ENCODE assay signal across 8 cellular contexts in the genomic region with DNA sequence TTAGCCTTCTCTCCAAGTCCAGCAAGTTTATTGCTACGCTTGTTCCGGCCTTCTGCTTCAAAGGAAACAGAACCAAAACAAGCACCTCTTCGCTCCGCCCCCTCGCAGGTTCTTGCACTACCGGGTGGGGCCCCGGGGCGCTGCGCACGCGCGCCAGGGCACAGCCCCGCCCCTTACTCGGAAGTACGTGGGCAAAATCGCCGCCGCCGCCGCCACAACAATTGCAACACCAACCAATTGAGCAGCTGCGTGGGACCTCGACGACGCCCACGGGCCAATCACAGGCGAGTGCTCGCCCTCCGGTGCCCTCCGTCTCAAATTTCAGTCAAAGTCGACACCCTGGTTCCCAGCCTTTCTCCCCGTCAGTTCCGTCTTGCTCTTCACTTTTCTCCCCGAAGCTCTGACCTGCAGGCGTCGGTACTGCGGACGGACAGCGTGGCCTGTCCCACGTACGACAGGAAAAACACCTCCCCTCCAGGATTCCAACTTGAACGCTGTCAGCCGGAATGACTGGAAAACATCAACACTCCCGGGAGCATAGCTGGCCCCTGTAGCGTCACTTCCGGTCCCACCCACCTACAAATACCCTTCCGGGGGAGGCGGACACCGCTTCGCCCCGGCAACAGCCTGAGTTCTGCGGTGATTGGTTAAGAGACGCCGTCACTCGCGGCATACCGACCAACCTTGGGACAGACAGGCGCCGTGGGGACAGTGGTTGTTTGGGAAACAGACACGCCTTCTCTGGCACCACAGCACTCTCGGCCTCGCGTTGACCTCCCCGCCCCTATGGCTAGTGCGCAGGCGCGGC. TPM values are rescaled to one million over a fixed set of nuclear protein-coding genes. Genes with fewer than 3 reads are reported as not detected.
DNase-seq lines count a peak whose midpoint lies in the region; ATAC-seq and TF ChIP-seq lines count a peak whose summit lies in the region.

No MANE protein-coding gene starts in this region.

- no peaks in the 10 kb centered on the region for H3K27me3 ChIP-seq in HUES48 (ENCODE audit: control insufficient read depth, insufficient read depth, low read length)
- no peaks in the 10 kb centered on the region for H3K27me3 ChIP-seq in NT2/D1 (ENCODE audit: insufficient read depth, insufficient read length)
- no peaks in the 10 kb centered on the region for H3K27me3 ChIP-seq in endodermal cell (ENCODE audit: control insufficient read depth, insufficient read depth, low read length, poor library complexity, severe bottlenecking)

- in situ Hi-C loops in Caki2 (cut with HindIII; ENCODE audit: low pct_unique_long_range_greater_than_20kb, low sequenced_read_pairs): no loop called here

- peak overlapping the region; percentile 66; the same call in 1 of the 2 replicates for H3K9ac ChIP-seq in HUES48 (ENCODE audit: low read depth, low read length)
- peak overlapping the region; percentile 79 for H3K9ac ChIP-seq in NT2/D1 (ENCODE audit: insufficient read length, low read depth)
- peak overlapping the region; percentile 95 for H3K9ac ChIP-seq in endodermal cell (ENCODE audit: extremely low read depth, low read length, poor library complexity, severe bottlenecking)

- no peaks in the 10 kb centered on the region for H3K27me3 Mint-ChIP-seq in endodermal cell (ENCODE audit: insufficient read depth)

- peak overlapping the region; percentile 99 for H3K27ac ChIP-seq in HUES48 (ENCODE audit: low read depth, low read length)
- H3K27ac ChIP-seq in endodermal cell (ENCODE audit: low read depth, low read length): peak overlapping the region; percentile 99

- TF ChIP-seq CTCF in endodermal cell (conservative IDR thresholded peaks at IDR 0.05): no peak

- H3K9me3 Mint-ChIP-seq in endodermal cell: peaks cover 63% of the 10 kb centered on the region

- H3K36me3 Mint-ChIP-seq in endodermal cell (ENCODE audit: low read depth): peaks cover 13% of the 10 kb centered on the region

- peak overlapping the region; percentile 91 for H3K4me3 Mint-ChIP-seq in endodermal cell

- H3K4me1 ChIP-seq in HUES48 (ENCODE audit: control insufficient read depth, insufficient read depth, low read length) (no peaks in the 10 kb centered on the region), NT2/D1 (ENCODE audit: insufficient read depth, insufficient read length) (peaks cover 12% of the 10 kb centered on the region), endodermal cell (ENCODE audit: control insufficient read depth, insufficient read depth, low read length) (no peaks in the 10 kb centered on the region)

- peak overlapping the region; percentile 100 for H3K27ac Mint-ChIP-seq in endodermal cell

- DNase-seq in Caki2 (ENCODE audit: low read depth) (peak; percentile 96), NT2/D1 (ENCODE audit: low read depth, low spot score) (peak; percentile 97), endodermal cell (peak; percentile 97), mesenteric fat pad (ENCODE audit: low spot score) (peak; percentile 97)
- peak; percentile 85 for DNase-seq in activated CD8-positive, alpha-beta memory T cell treated with anti-CD3 and anti-CD28 coated beads, Interleukin-2, amount 50 U/mL, for 24 hours (ENCODE audit: extremely low read depth)
- peak; percentile 81 for DNase-seq in stimulated activated CD8-positive, alpha-beta memory T cell treated with anti-CD3 and anti-CD28 coated beads, Interleukin-15, amount 100 ng/mL, for 1 hour (ENCODE audit: low read depth)

- ATAC-seq in GM21423 (IDR thresholded peaks at IDR 0.05; ENCODE audit: unreplicated experiment): peak; percentile 81

- peaks cover 30% of the 10 kb centered on the region for H3K36me3 ChIP-seq in HUES48 (ENCODE audit: control insufficient read depth, insufficient read depth, low read length)
- peaks cover 42% of the 10 kb centered on the region for H3K36me3 ChIP-seq in NT2/D1 (ENCODE audit: insufficient read depth, insufficient read length, low read length)
- H3K36me3 ChIP-seq in endodermal cell (ENCODE audit: control insufficient read depth, insufficient read depth, low read length): peaks cover 24% of the 10 kb centered on the region

- WGBS in endodermal cell (ENCODE audit: insufficient coverage in 1 of 2, insufficient read length in 1 of 2), 2 experiments: 0% methylated on average over 4 to 64 of the region's 66 CpGs

- peaks cover 55% of the 10 kb centered on the region for H3K9me3 ChIP-seq in HUES48 (ENCODE audit: control insufficient read depth, insufficient read depth, low read length)
- H3K9me3 ChIP-seq in NT2/D1 (ENCODE audit: insufficient read depth, low read length): no peaks in the 10 kb centered on the region
- H3K9me3 ChIP-seq in endodermal cell (ENCODE audit: control insufficient read depth, low read length): no peaks in the 10 kb centered on the region

- H3K4me3 ChIP-seq in HUES48 (ENCODE audit: low read depth, low read length) (peak overlapping the region; percentile 92), NT2/D1 (ENCODE audit: insufficient read length, low read depth) (peak overlapping the region; percentile 81), endodermal cell (ENCODE audit: low read length) (peak overlapping the region; percentile 87)

- peaks cover 9% of the 10 kb centered on the region for H3K4me1 Mint-ChIP-seq in endodermal cell

RNA-seq across cellular contexts. Expression of a gene that starts 0.6 kb away (rescaled TPM):
- 46.2 and 48.7 TPM in 2 replicates for total RNA-seq in Caki2 (2014; rRNA removed; shearing (Covaris generic); ENCODE audit: low replicate concordance)
- total RNA-seq in endodermal cell: 10 to 100 TPM; 50.3 to 56.5 TPM
- 41.2 TPM for polyA plus RNA-seq in endodermal cell (2013, experiment 1 of 2)
- 40.7 TPM for polyA plus RNA-seq in endodermal cell (2013, experiment 2 of 2)
- 40.0 TPM for total RNA-seq in mesenteric fat pad

RNA-seq across cellular contexts. Expression of a gene that starts 13.6 kb away (rescaled TPM):
- total RNA-seq in Caki2 (2014; rRNA removed; shearing (Covaris generic); ENCODE audit: low replicate concordance): 0.24 TPM in 1 of 2 replicates, not detected in the other
- total RNA-seq in endodermal cell (1 to 10 TPM; 3.6 to 7.0 TPM), mesenteric fat pad (1.3 TPM)
- 2.5 TPM for polyA plus RNA-seq in endodermal cell (2013, experiment 1 of 2)
- 2.5 TPM for polyA plus RNA-seq in endodermal cell (2013, experiment 2 of 2)

RNA-seq across cellular contexts. Expression of a gene that starts 39.2 kb away (rescaled TPM):
- 17.8 and 27.2 TPM in 2 replicates for total RNA-seq in Caki2 (2014; rRNA removed; shearing (Covaris generic); ENCODE audit: low replicate concordance)
- total RNA-seq in endodermal cell (10 to 100 TPM; 26.2 to 94.0 TPM), mesenteric fat pad (5.7 TPM)
- 17.8 TPM for polyA plus RNA-seq in endodermal cell (2013, experiment 1 of 2)
- 16.2 TPM for polyA plus RNA-seq in endodermal cell (2013, experiment 2 of 2)

RNA-seq across cellular contexts. Expression of a gene that starts 44.0 kb away (rescaled TPM):
- total RNA-seq in Caki2 (2014; rRNA removed; shearing (Covaris generic); ENCODE audit: low replicate concordance): 17.2 and 17.8 TPM in 2 replicates
- total RNA-seq in endodermal cell (10 to 100 TPM; 55.9 to 63.1 TPM), mesenteric fat pad (37.6 TPM)
- polyA plus RNA-seq in endodermal cell (2013, experiment 1 of 2): 45.8 TPM
- 44.2 TPM for polyA plus RNA-seq in endodermal cell (2013, experiment 2 of 2)

RNA-seq across cellular contexts. Expression of a gene that starts 46.6 kb away (rescaled TPM):
- 13.8 and 33.1 TPM in 2 replicates for total RNA-seq in Caki2 (2014; rRNA removed; shearing (Covaris generic); ENCODE audit: low replicate concordance)
- 10 to 100 TPM; 22.8 to 24.7 TPM for total RNA-seq in endodermal cell
- polyA plus RNA-seq in endodermal cell (2013, experiment 1 of 2): 14.2 TPM
- polyA plus RNA-seq in endodermal cell (2013, experiment 2 of 2): 17.5 TPM
- total RNA-seq in mesenteric fat pad: 24.5 TPM

Comparison
In these comparisons a context has a peak if more than half of its experiments do, and no peak if none do; other contexts are left out.
1. Peak in every context shown above with its lines: DNase-seq, ATAC-seq, H3K4me3 ChIP-seq and H3K27ac ChIP-seq.